1 cellular context compared by ENCODE assay signal in the genomic region with DNA sequence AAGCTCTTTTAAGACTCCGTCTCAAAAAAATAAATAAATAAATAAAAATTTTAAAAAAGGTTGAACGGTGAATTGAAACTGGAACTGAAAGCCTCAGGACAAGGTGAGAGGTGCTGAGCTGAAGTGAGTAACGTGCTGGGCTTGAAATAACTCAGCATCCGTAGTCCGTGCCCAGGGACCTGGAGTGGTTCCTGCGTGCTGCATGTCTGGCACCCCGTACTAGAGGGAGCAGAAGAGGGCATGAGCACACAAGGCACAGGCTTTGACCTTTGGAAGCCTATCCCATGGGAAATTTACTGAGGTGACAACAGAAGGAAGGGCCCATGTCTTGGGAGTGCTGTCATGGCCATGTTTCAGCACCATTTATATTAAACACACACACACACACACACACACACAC.
TF ChIP-seq lines count a peak whose summit lies in the region.

No MANE protein-coding gene starts in this region.

TF ChIP-seq in GM12878, 131 proteins besides CTCF, POLR2A, EP300 and RAD21:
- TF ChIP-seq, protein P1, sequence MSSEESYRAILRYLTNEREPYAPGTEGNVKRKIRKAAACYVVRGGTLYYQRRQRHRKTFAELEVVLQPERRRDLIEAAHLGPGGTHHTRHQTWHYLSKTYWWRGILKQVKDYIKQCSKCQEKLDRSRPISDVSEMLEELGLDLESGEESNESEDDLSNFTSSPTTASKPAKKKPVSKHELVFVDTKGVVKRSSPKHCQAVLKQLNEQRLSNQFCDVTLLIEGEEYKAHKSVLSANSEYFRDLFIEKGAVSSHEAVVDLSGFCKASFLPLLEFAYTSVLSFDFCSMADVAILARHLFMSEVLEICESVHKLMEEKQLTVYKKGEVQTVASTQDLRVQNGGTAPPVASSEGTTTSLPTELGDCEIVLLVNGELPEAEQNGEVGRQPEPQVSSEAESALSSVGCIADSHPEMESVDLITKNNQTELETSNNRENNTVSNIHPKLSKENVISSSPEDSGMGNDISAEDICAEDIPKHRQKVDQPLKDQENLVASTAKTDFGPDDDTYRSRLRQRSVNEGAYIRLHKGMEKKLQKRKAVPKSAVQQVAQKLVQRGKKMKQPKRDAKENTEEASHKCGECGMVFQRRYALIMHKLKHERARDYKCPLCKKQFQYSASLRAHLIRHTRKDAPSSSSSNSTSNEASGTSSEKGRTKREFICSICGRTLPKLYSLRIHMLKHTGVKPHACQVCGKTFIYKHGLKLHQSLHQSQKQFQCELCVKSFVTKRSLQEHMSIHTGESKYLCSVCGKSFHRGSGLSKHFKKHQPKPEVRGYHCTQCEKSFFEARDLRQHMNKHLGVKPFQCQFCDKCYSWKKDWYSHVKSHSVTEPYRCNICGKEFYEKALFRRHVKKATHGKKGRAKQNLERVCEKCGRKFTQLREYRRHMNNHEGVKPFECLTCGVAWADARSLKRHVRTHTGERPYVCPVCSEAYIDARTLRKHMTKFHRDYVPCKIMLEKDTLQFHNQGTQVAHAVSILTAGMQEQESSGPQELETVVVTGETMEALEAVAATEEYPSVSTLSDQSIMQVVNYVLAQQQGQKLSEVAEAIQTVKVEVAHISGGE (CRISPR knock-in tag; IDR thresholded peaks at IDR 0.05): no peak
- TF ChIP-seq, protein P2, sequence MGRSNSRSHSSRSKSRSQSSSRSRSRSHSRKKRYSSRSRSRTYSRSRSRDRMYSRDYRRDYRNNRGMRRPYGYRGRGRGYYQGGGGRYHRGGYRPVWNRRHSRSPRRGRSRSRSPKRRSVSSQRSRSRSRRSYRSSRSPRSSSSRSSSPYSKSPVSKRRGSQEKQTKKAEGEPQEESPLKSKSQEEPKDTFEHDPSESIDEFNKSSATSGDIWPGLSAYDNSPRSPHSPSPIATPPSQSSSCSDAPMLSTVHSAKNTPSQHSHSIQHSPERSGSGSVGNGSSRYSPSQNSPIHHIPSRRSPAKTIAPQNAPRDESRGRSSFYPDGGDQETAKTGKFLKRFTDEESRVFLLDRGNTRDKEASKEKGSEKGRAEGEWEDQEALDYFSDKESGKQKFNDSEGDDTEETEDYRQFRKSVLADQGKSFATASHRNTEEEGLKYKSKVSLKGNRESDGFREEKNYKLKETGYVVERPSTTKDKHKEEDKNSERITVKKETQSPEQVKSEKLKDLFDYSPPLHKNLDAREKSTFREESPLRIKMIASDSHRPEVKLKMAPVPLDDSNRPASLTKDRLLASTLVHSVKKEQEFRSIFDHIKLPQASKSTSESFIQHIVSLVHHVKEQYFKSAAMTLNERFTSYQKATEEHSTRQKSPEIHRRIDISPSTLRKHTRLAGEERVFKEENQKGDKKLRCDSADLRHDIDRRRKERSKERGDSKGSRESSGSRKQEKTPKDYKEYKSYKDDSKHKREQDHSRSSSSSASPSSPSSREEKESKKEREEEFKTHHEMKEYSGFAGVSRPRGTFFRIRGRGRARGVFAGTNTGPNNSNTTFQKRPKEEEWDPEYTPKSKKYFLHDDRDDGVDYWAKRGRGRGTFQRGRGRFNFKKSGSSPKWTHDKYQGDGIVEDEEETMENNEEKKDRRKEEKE (IDR thresholded peaks at IDR 0.05): no peak
- TF ChIP-seq, protein P3, sequence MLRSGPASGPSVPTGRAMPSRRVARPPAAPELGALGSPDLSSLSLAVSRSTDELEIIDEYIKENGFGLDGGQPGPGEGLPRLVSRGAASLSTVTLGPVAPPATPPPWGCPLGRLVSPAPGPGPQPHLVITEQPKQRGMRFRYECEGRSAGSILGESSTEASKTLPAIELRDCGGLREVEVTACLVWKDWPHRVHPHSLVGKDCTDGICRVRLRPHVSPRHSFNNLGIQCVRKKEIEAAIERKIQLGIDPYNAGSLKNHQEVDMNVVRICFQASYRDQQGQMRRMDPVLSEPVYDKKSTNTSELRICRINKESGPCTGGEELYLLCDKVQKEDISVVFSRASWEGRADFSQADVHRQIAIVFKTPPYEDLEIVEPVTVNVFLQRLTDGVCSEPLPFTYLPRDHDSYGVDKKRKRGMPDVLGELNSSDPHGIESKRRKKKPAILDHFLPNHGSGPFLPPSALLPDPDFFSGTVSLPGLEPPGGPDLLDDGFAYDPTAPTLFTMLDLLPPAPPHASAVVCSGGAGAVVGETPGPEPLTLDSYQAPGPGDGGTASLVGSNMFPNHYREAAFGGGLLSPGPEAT (IDR thresholded peaks at IDR 0.05; ENCODE audit: low read depth): 0 out of 2 replicates have a peak, but pooled peaks have one; percentile 12
- TF ChIP-seq SREBF1 (IDR thresholded peaks at IDR 0.05; ENCODE audit: low read length) (no peak), HDGF (IDR thresholded peaks at IDR 0.05) (no peak), SPI1 (IDR thresholded peaks at IDR 0.05; ENCODE audit: borderline replicate concordance, insufficient read depth, low read depth, low read length) (0 out of 2 replicates have a peak, but pooled peaks have one; percentile 26), MEF2A (IDR thresholded peaks at IDR 0.05; ENCODE audit: insufficient read depth, low read depth, low read length) (0 out of 2 replicates have a peak, but pooled peaks have one; percentile 20), SIN3A (IDR thresholded peaks at IDR 0.05; ENCODE audit: low read depth, low read length) (no peak), PML (IDR thresholded peaks at IDR 0.05; ENCODE audit: low read length) (no peak), ZZZ3 (IDR thresholded peaks at IDR 0.05; ENCODE audit: control insufficient read depth, insufficient read length, low read depth) (no peak), PAX5 (IDR thresholded peaks at IDR 0.05; ENCODE audit: borderline replicate concordance, low read depth, low read length) (no peak), NRF1 (conservative IDR thresholded peaks at IDR 0.05; ENCODE audit: low read depth, low read length) (no peak), EZH2 (IDR thresholded peaks at IDR 0.05; ENCODE audit: borderline replicate concordance, control insufficient read depth, low read depth, low read length) (no peak), KDM1A (IDR thresholded peaks at IDR 0.05; ENCODE audit: borderline replicate concordance) (no peak), MYC (IDR thresholded peaks at IDR 0.05; ENCODE audit: insufficient read depth, insufficient read length, insufficient replicate concordance, low read length, severe bottlenecking) (no peak), MEF2B (IDR thresholded peaks at IDR 0.05; ENCODE audit: partially characterized antibody, poor library complexity, severe bottlenecking) (peak; percentile 17), EED (IDR thresholded peaks at IDR 0.05; ENCODE audit: low read depth) (0 out of 2 replicates have a peak, but pooled peaks have one; percentile 15), NR2F1 (conservative IDR thresholded peaks at IDR 0.05) (no peak), SUPT20H (IDR thresholded peaks at IDR 0.05; ENCODE audit: borderline replicate concordance, control insufficient read depth, low read depth, low read length) (no peak), TCF12 (IDR thresholded peaks at IDR 0.05; ENCODE audit: low read depth, low read length) (no peak), CEBPB (IDR thresholded peaks at IDR 0.05; ENCODE audit: borderline replicate concordance in 1 of 2, low read depth in 2 of 2, low read length in 2 of 2) (no peak), IKZF2 (IDR thresholded peaks at IDR 0.05) (peak in 1 of 2 experiments; percentile 40; a peak in 1 of 4 replicates), BHLHE40 (IDR thresholded peaks at IDR 0.05; ENCODE audit: borderline replicate concordance in 1 of 2, low read depth in 2 of 2, low read length in 1 of 2) (peak; percentile 82 to 88)
- TF ChIP-seq, protein P4, sequence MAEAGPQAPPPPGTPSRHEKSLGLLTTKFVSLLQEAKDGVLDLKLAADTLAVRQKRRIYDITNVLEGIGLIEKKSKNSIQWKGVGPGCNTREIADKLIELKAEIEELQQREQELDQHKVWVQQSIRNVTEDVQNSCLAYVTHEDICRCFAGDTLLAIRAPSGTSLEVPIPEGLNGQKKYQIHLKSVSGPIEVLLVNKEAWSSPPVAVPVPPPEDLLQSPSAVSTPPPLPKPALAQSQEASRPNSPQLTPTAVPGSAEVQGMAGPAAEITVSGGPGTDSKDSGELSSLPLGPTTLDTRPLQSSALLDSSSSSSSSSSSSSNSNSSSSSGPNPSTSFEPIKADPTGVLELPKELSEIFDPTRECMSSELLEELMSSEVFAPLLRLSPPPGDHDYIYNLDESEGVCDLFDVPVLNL (IDR thresholded peaks at IDR 0.05; ENCODE audit: low read depth, low read length): no peak
- TF ChIP-seq, protein P5, sequence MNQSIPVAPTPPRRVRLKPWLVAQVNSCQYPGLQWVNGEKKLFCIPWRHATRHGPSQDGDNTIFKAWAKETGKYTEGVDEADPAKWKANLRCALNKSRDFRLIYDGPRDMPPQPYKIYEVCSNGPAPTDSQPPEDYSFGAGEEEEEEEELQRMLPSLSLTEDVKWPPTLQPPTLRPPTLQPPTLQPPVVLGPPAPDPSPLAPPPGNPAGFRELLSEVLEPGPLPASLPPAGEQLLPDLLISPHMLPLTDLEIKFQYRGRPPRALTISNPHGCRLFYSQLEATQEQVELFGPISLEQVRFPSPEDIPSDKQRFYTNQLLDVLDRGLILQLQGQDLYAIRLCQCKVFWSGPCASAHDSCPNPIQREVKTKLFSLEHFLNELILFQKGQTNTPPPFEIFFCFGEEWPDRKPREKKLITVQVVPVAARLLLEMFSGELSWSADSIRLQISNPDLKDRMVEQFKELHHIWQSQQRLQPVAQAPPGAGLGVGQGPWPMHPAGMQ (IDR thresholded peaks at IDR 0.05; ENCODE audit: borderline replicate concordance): no peak
TF ChIP-seq in GM12878: peak in this region for 7.
